14 cellular contexts compared by ENCODE assay signal in the genomic region with DNA sequence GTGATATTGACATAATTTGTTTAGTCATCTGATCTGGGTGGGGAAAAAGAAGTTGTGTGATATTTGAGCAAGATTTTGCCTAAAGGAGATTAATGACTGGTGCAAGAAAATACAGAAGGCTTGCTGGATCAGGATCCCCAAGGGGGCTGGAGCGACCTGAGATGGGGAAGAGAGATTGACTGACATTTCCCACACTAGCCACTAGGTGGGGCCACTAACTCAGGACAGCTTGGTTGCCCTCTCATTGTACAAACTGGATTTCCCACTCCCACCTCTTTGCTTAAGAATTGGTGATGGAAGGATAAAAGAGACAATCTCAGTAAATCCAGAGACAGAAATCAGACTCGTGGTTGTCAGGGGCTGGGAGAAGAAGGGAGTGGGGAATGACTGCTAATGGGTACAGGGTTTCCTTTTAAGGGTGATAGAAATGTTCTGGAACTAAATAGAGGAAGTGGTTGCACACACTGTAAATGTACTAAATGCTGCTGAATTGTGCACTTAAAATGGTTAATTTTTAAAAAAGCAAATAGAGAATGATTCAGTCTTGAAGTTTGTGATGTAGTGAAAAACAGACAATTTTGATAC. TPM values are rescaled to one million over a fixed set of nuclear protein-coding genes. Genes with fewer than 3 reads are reported as not detected.
DNase-seq lines count a peak whose midpoint lies in the region; ATAC-seq and TF ChIP-seq lines count a peak whose summit lies in the region.
"Had no signal": no experiment of that assay in that cellular context is flagged by ENCODE, and none has a peak within 500 bp of the region (broad histone marks: within the 10 kb centered on the region; RNA-seq: fewer than 3 reads in every experiment).

No MANE protein-coding gene starts in this region.

- peaks cover 15% of the 10 kb centered on the region for H3K9me3 Mint-ChIP-seq in Calu3 (ENCODE audit: low read depth, unreplicated experiment)

- no peak overlapping the region for H3K9ac ChIP-seq in HCT116 (ENCODE audit: low read length)

- intact Hi-C loops in Calu3 (cut with micrococcal nuclease; ENCODE audit: unreplicated experiment) = no loop called here
- intact Hi-C loops in HCT116 (cut with micrococcal nuclease) = no loop called here
- intact Hi-C loops in right lobe of liver (cut with DNase I) = no loop called here
- intact Hi-C loops in thyroid gland (cut with DNase I) = no loop called here

- H3K4me3 Mint-ChIP-seq in Calu3 (ENCODE audit: low read depth, unreplicated experiment) (no peak overlapping the region), T-helper 17 cell (no peak overlapping the region)
- H3K4me3 Mint-ChIP-seq: activated T-cell treated with anti-CD3 and anti-CD28 coated beads, Interleukin-2, amount 50 U/mL, for 4 hours; dendritic cell treated with granulocyte-macrophage colony-stimulating factor and Interleukin-4, amounts not matched to agents 40 ng/mL and 50 ng/mL, for 4 days had no signal

- H3K4me2 ChIP-seq in HCT116 (ENCODE audit: low read length) = no peak overlapping the region

- BruUV-seq in Calu3 (replicated peaks; lab: Mats Ljungman, UMichigan) (no TSS peak), HCT116 (replicated peaks; lab: Mats Ljungman, UMichigan) (no TSS peak)

- POLR2A ChIA-PET in HCT116 (lab: Charles Lee) = no interaction called here

- H3K27ac ChIP-seq in HCT116 (ENCODE audit: low read depth, low read length) = no peak overlapping the region
- no peak overlapping the region for H3K27ac ChIP-seq in right lobe of liver
- H3K27ac ChIP-seq in thyroid gland = no peak overlapping the region
- H3K27ac ChIP-seq: pancreas had no signal

- RAD21 ChIA-PET in HCT116 (lab: Charles Lee; ENCODE audit: low non-redundant PET in 1 of 2, low total read pairs in 2 of 2, uncharacterized antibody in 2 of 2, unreplicated experiment in 2 of 2) = no interaction called here

- H3K27me3 Mint-ChIP-seq in Calu3 (ENCODE audit: unreplicated experiment) (no peaks in the 10 kb centered on the region), T-helper 17 cell (peaks cover 10% of the 10 kb centered on the region)

- H3K4me1 ChIP-seq in HCT116 (ENCODE audit: control insufficient read depth in 1 of 2, insufficient read depth in 2 of 2, low read length in 2 of 2) = no peaks in the 10 kb centered on the region
- no peaks in the 10 kb centered on the region for H3K4me1 ChIP-seq in right lobe of liver
- no peaks in the 10 kb centered on the region for H3K4me1 ChIP-seq in thyroid gland
- H3K4me1 ChIP-seq: pancreas had no signal

- H3K27me3 ChIP-seq in HCT116 (ENCODE audit: insufficient read depth, low read length) (no peaks in the 10 kb centered on the region), right lobe of liver (no peaks in the 10 kb centered on the region), thyroid gland (no peaks in the 10 kb centered on the region)
- H3K27me3 ChIP-seq: pancreas had no signal

- H4K20me1 ChIP-seq in HCT116 (ENCODE audit: insufficient read depth) = no peaks in the 10 kb centered on the region

- CTCF ChIA-PET in Calu3 (lab: Charles Lee) = no interaction called here
- CTCF ChIA-PET in HCT116 (lab: Charles Lee) = no interaction called here

- H3K4me3 ChIP-seq in HCT116 (replicated peaks in 1 of 2; ENCODE audit: low read depth in 1 of 2, low read length in 2 of 2) (no peak overlapping the region), WI38 (ENCODE audit: low read depth, low read length) (no peak overlapping the region), right lobe of liver (no peak overlapping the region), thyroid gland (replicated peaks in 1 of 3) (no peak overlapping the region)
- H3K4me3 ChIP-seq: pancreas had no signal

- whole genome bisulfite sequencing in right lobe of liver (ENCODE audit: insufficient coverage, low coverage, low lambda C conversion rate, missing lambda C conversion rate) = 54% methylated on average over 2 of the region's 2 CpGs
- WGBS in thyroid gland, 2 donors = 43 to 63% methylated on average over 2 of the region's 2 CpGs

- TF ChIP-seq CTCF in Calu3 (IDR thresholded peaks at IDR 0.05; ENCODE audit: unreplicated experiment) (peak; percentile 44), HCT116 (IDR thresholded peaks at IDR 0.05 in 2 of 3, conservative IDR thresholded peaks at IDR 0.05 in 1 of 3; ENCODE audit: borderline replicate concordance in 1 of 3, insufficient read depth in 1 of 3, low read depth in 2 of 3, low read length in 2 of 3) (peak; percentile 44 to 89 (median 79); a peak in 5 of 6 replicates), WI38 (IDR thresholded peaks at IDR 0.05; ENCODE audit: low read depth, low read length) (peak; percentile 46), right lobe of liver (IDR thresholded peaks at IDR 0.05) (peak in 3 of 4 donors; percentile 13 to 31 (median 18)), thyroid gland (IDR thresholded peaks at IDR 0.05) (peak in 1 of 6 experiments; percentile 15)

- H3K9me3 ChIP-seq in HCT116 (ENCODE audit: control insufficient read depth in 1 of 2, insufficient read depth in 1 of 2, low read depth in 1 of 2, low read length in 2 of 2) (peaks cover 3 to 24% of the 10 kb centered on the region in 2 experiments; a peak in 2 of 4 replicates), right lobe of liver (no peaks in the 10 kb centered on the region), T-helper 17 cell (ENCODE audit: control insufficient read depth, low read length, poor library complexity, severe bottlenecking) (peaks cover 5% of the 10 kb centered on the region), thyroid gland (no peaks in the 10 kb centered on the region)
- H3K9me3 ChIP-seq: pancreas had no signal

- H3K79me2 ChIP-seq in HCT116 (ENCODE audit: insufficient read depth, low read length) = no peaks in the 10 kb centered on the region

- H3K4me1 Mint-ChIP-seq in Calu3 (ENCODE audit: low read depth, unreplicated experiment) = no peaks in the 10 kb centered on the region
- no peaks in the 10 kb centered on the region for H3K4me1 Mint-ChIP-seq in T-helper 17 cell

- H3K36me3 Mint-ChIP-seq in Calu3 (ENCODE audit: insufficient read depth, unreplicated experiment) (no peaks in the 10 kb centered on the region), T-helper 17 cell (ENCODE audit: low read depth) (peaks cover 3% of the 10 kb centered on the region)

- peak; percentile 63 for TF ChIP-seq RAD21 in HCT116 (IDR thresholded peaks at IDR 0.05; ENCODE audit: low read depth)

- H2AFZ ChIP-seq in HCT116 (ENCODE audit: low read depth, low read length, poor library complexity, severe bottlenecking) = no peak overlapping the region

- ATAC-seq in HCT116 = no peak; the same call in 1 of the 2 replicates
- ATAC-seq in right lobe of liver = no peak
- ATAC-seq in T-helper 17 cell = no peak
- ATAC-seq: activated T-cell treated with anti-CD3 and anti-CD28 coated beads, Interleukin-2, amount 50 U/mL, for 4 hours; pancreas had no signal

- DNase-seq in Calu3 (no peak), HCT116 (ENCODE audit: low read depth, low spot score) (peak; percentile 16), right lobe of liver (no peak), T-helper 17 cell (no peak), HK-2 (ENCODE audit: unreplicated experiment) (no peak), thyroid gland (no peak), cortex of kidney (lab: John Stamatoyannopoulos, UW) (no peak)
- DNase-seq: activated T-cell treated with anti-CD3 and anti-CD28 coated beads, Interleukin-2, amount 50 U/mL, for 4 hours; NCI-H2227 treated with DMSO at 0.1 percent for 48 hours; pancreas; T-helper 2 cell; trophoblast cell had no signal

- H3K27ac Mint-ChIP-seq in Calu3 (ENCODE audit: unreplicated experiment) (no peak overlapping the region), T-helper 17 cell (no peak overlapping the region)
- H3K27ac Mint-ChIP-seq: dendritic cell treated with granulocyte-macrophage colony-stimulating factor and Interleukin-4, amounts not matched to agents 40 ng/mL and 50 ng/mL, for 4 days had no signal

- TF ChIP-seq POLR2A in HCT116 (IDR thresholded peaks at IDR 0.05; ENCODE audit: borderline replicate concordance, extremely low read depth, insufficient read depth, insufficient read length) = no peak
- TF ChIP-seq POLR2A in right lobe of liver (IDR thresholded peaks at IDR 0.05) = no peak
- no peak for TF ChIP-seq POLR2A in thyroid gland (IDR thresholded peaks at IDR 0.05)

- H3K36me3 ChIP-seq in HCT116 (ENCODE audit: control insufficient read depth in 1 of 2, insufficient read depth in 2 of 2, low read length in 2 of 2) = no peaks in the 10 kb centered on the region
- H3K36me3 ChIP-seq in right lobe of liver = no peaks in the 10 kb centered on the region
- no peaks in the 10 kb centered on the region for H3K36me3 ChIP-seq in thyroid gland
- H3K36me3 ChIP-seq: pancreas had no signal

- H3K9me2 ChIP-seq in HCT116 (ENCODE audit: insufficient read depth) = no peaks in the 10 kb centered on the region

TF ChIP-seq in HCT116, 20 proteins besides CTCF, POLR2A, EP300 and RAD21:
- TF ChIP-seq EZH2phosphoT487 (IDR thresholded peaks at IDR 0.05; ENCODE audit: borderline replicate concordance) = no peak
- TF ChIP-seq MAX (IDR thresholded peaks at IDR 0.05) = 0 out of 2 replicates have a peak, but pooled peaks have one; percentile 14
- TF ChIP-seq CBX3 (IDR thresholded peaks at IDR 0.05; ENCODE audit: low read depth) = peak; percentile 98

RNA-seq across cellular contexts. Expression of gene CTTN, which starts 50.7 kb away (rescaled TPM):
- 448 and 498 TPM in 2 replicates for total RNA-seq in Calu3 (2022)
- total RNA-seq in HCT116 (2021; ENCODE audit: unreplicated experiment) = 249 TPM
- polyA plus RNA-seq in HCT116 (2012) = 162 and 187 TPM in 2 replicates
- total RNA-seq in right lobe of liver = 10 to 100 TPM; 63.6 to 90.8 (median 78.5) TPM
- 10 to 100 TPM in 1 of 2 donors, 1 to 10 TPM in 1; 3.1 to 52.3 TPM for total RNA-seq in T-helper 17 cell
- 100 to 1,000 TPM; 229 to 418 (median 295) TPM for total RNA-seq in thyroid gland
